Comparison of ENCODE assay signal across 16 cellular contexts in genomic region chr3:149611149-149611548, GRCh38. TPM values are rescaled to one million over a fixed set of nuclear protein-coding genes. Genes with fewer than 3 reads are reported as not detected.
A peak's percentile ranks its signal among the peaks of the same experiment; 100 is the strongest.
DNase-seq lines count a peak whose midpoint lies in the region; ATAC-seq and TF ChIP-seq lines count a peak whose summit lies in the region.
"Had no signal": no experiment of that assay in that cellular context is flagged by ENCODE, and none has a peak within 500 bp of the region (broad histone marks: within the 10 kb centered on the region; RNA-seq: fewer than 3 reads in every experiment).

No MANE protein-coding gene starts in this region.

- no peak overlapping the region for H3K23ac ChIP-seq in IMR-90 (ENCODE audit: low read depth, low read length)

- no peak overlapping the region for H4K91ac ChIP-seq in IMR-90 (ENCODE audit: insufficient read depth, low read depth, low read length)

- H3K9me3 ChIP-seq in IMR-90 (ENCODE audit: control insufficient read depth, insufficient read depth, low read length) (no peaks in the 10 kb centered on the region), Panc1 (ENCODE audit: control insufficient read depth, insufficient read depth, low read depth, low read length) (no peaks in the 10 kb centered on the region), sigmoid colon (no peaks in the 10 kb centered on the region), lower lobe of right lung (no peaks in the 10 kb centered on the region)
- H3K9me3 ChIP-seq: BLaER1, Caco-2 had no signal

- peaks cover 7% of the 10 kb centered on the region for H3K27me3 Mint-ChIP-seq in endothelial cell (ENCODE audit: unreplicated experiment)

- no peak overlapping the region for H3K9ac ChIP-seq in IMR-90 (ENCODE audit: low read depth, low read length)
- H3K9ac ChIP-seq: BLaER1, GM23248 had no signal

- intact Hi-C loops in IMR-90 (cut with micrococcal nuclease), result no loop called here
- intact Hi-C loops in Panc1 (cut with micrococcal nuclease; ENCODE audit: unreplicated experiment), result no loop called here
- intact Hi-C loops in sigmoid colon (cut with DNase I), result no loop called here
- intact Hi-C loops in lower lobe of right lung (cut with DNase I), result no loop called here

- H2BK120ac ChIP-seq in IMR-90 (ENCODE audit: low read depth, low read length), result 0 out of 2 replicates have a peak overlapping the region, but pooled peaks have one; percentile 3

- H3K4me1 ChIP-seq in IMR-90 (ENCODE audit: control insufficient read depth, insufficient read depth, low read length), result peaks cover 19% of the 10 kb centered on the region
- peaks cover 92% of the 10 kb centered on the region for H3K4me1 ChIP-seq in Panc1 (ENCODE audit: control insufficient read depth, insufficient read depth, low read length)
- peaks cover 0 to 90% (median 81%) of the 10 kb centered on the region in 4 donors for H3K4me1 ChIP-seq in sigmoid colon
- H3K4me1 ChIP-seq in lower lobe of right lung, result peaks cover 28% of the 10 kb centered on the region
- H3K4me1 ChIP-seq: BLaER1 had no signal

- no peak overlapping the region; the same call in 1 of the 2 replicates for H3K18ac ChIP-seq in IMR-90 (ENCODE audit: low read depth, low read length)

- H2BK5ac ChIP-seq in IMR-90 (ENCODE audit: low read depth, low read length, poor library complexity, severe bottlenecking), result no peak overlapping the region

- POLR2A ChIA-PET in IMR-90 (lab: Charles Lee; ENCODE audit: unreplicated experiment), result no interaction called here
- POLR2A ChIA-PET in Panc1 (lab: Charles Lee), result interaction anchor here (0.5 to 0.7 kb wide), 2 partner anchors 21 to 239 kb away, joined by 4 to 5 read pairs; no protein-coding TSS in a partner anchor
- POLR2A ChIA-PET in HEK293T (lab: Yijun Ruan, JAX), result no interaction called here

- no peak overlapping the region for H2AK9ac ChIP-seq in IMR-90 (replicated peaks; ENCODE audit: low read depth, low read length, poor library complexity)

- no peak overlapping the region for H4K8ac ChIP-seq in IMR-90 (ENCODE audit: low read depth in 2 of 2, low read length in 2 of 2)

- H2AFZ ChIP-seq in IMR-90 (replicated peaks; ENCODE audit: low read length, poor library complexity), result no peak overlapping the region
- H2AFZ ChIP-seq: GM23248 had no signal

- dilution Hi-C loops in IMR-90 (cut with HindIII; ENCODE audit: low sequenced_read_pairs, unreplicated experiment), result no loop called here

- in situ Hi-C loops in IMR-90 (cut with MboI; ENCODE audit: low sequenced_read_pairs), result no loop called here
- in situ Hi-C loops in Panc1 (cut with HindIII; ENCODE audit: low pct_unique_long_range_greater_than_20kb, low sequenced_read_pairs), result no loop called here

- H3K27ac Mint-ChIP-seq in endothelial cell (ENCODE audit: unreplicated experiment), result peak overlapping the region; percentile 77

- CTCF ChIA-PET in IMR-90 (lab: Yijun Ruan, JAX) (interaction anchor here (0.9 kb wide), 1 partner anchor 8 kb away, joined by 3 read pairs; no protein-coding TSS in a partner anchor), Panc1 (lab: Charles Lee) (interaction anchor here (0.6 to 0.7 kb wide), 2 partner anchors 27 to 80 kb away, joined by 3 read pairs; no protein-coding TSS in a partner anchor), HEK293T (lab: Yijun Ruan, JAX) (interaction anchor here (0.5 kb wide), 1 partner anchor 140 kb away, joined by 3 read pairs; no protein-coding TSS in a partner anchor)

- peak overlapping the region; percentile 24; the same call in 1 of the 2 replicates for H3K14ac ChIP-seq in IMR-90 (replicated peaks; ENCODE audit: low read depth, low read length)

- TF ChIP-seq CTCF in IMR-90 (conservative IDR thresholded peaks at IDR 0.05; ENCODE audit: low read depth, low read length) (no peak), Panc1 (IDR thresholded peaks at IDR 0.05) (no peak), endothelial cell (IDR thresholded peaks at IDR 0.05; ENCODE audit: unreplicated experiment) (no peak), sigmoid colon (IDR thresholded peaks at IDR 0.05) (no peak), lower lobe of right lung (IDR thresholded peaks at IDR 0.05) (no peak)

- H3K9me1 ChIP-seq in IMR-90 (ENCODE audit: insufficient read depth, low read length), result peaks cover 15% of the 10 kb centered on the region

- ATAC-seq in IMR-90 (ENCODE audit: low read depth) (no peak), Panc1 (no peak), lower lobe of right lung (no peak)
- ATAC-seq: HCT116 had no signal

- TF ChIP-seq POLR2A in IMR-90 (IDR thresholded peaks at IDR 0.05; ENCODE audit: low read depth, low read length) (no peak), sigmoid colon (IDR thresholded peaks at IDR 0.05) (no peak)

- H3K4me1 Mint-ChIP-seq in endothelial cell (ENCODE audit: unreplicated experiment), result peaks cover 83% of the 10 kb centered on the region

- no peak overlapping the region for H3K4me3 ChIP-seq in IMR-90 (ENCODE audit: insufficient read depth, low read depth, low read length)
- H3K4me3 ChIP-seq in Panc1 (ENCODE audit: low read depth in 2 of 2, low read length in 2 of 2), result no peak overlapping the region
- no peak overlapping the region for H3K4me3 ChIP-seq in sigmoid colon
- no peak overlapping the region for H3K4me3 ChIP-seq in lower lobe of right lung
- H3K4me3 ChIP-seq: BLaER1, GM23248 had no signal

- H3K4ac ChIP-seq in IMR-90 (ENCODE audit: low read depth, low read length), result peak overlapping the region; percentile 11; the same call in 1 of the 2 replicates

- peaks cover 35% of the 10 kb centered on the region for H3K36me3 Mint-ChIP-seq in endothelial cell (ENCODE audit: low read depth, unreplicated experiment)
- H3K36me3 Mint-ChIP-seq: CD8-positive, alpha-beta memory T cell had no signal

- WGBS in IMR-90 (ENCODE audit: extremely low coverage in 2 of 2, insufficient read length in 1 of 2), 2 experiments, result no CpG with 5 or more reads among the region's 2 CpGs
- WGBS in sigmoid colon, 2 donors, result 95 to 97% methylated on average over 2 of the region's 2 CpGs

- H3K36me3 ChIP-seq in IMR-90 (ENCODE audit: control insufficient read depth, insufficient read depth, low read length) (no peaks in the 10 kb centered on the region; the same call in 1 of the 2 replicates), Panc1 (ENCODE audit: control insufficient read depth, insufficient read depth, low read length) (peaks cover 2% of the 10 kb centered on the region; the same call in 1 of the 2 replicates), sigmoid colon (no peaks in the 10 kb centered on the region), lower lobe of right lung (no peaks in the 10 kb centered on the region)
- H3K36me3 ChIP-seq: BLaER1 had no signal

- TF ChIP-seq RAD21 in IMR-90 (IDR thresholded peaks at IDR 0.05; ENCODE audit: low read length), result no peak

- no peaks in the 10 kb centered on the region for H3K27me3 ChIP-seq in IMR-90 (ENCODE audit: control insufficient read depth, insufficient read depth, low read length)
- no peaks in the 10 kb centered on the region for H3K27me3 ChIP-seq in Panc1 (ENCODE audit: control insufficient read depth, insufficient read depth, low read length)
- no peaks in the 10 kb centered on the region for H3K27me3 ChIP-seq in sigmoid colon
- no peaks in the 10 kb centered on the region for H3K27me3 ChIP-seq in lower lobe of right lung (ENCODE audit: low read depth)
- H3K27me3 ChIP-seq: BLaER1 had no signal

- peaks cover 33% of the 10 kb centered on the region for H4K20me1 ChIP-seq in IMR-90 (ENCODE audit: insufficient read depth, low read length)
- H4K20me1 ChIP-seq: BLaER1 had no signal

- BruUV-seq in IMR-90 (replicated peaks; lab: Mats Ljungman, UMichigan) (no TSS peak), Panc1 (replicated peaks; lab: Mats Ljungman, UMichigan) (no TSS peak)

- H4K5ac ChIP-seq in IMR-90 (ENCODE audit: low read depth, low read length), result no peak overlapping the region

- peak overlapping the region; percentile 25; the same call in 1 of the 3 replicates for H2BK15ac ChIP-seq in IMR-90 (ENCODE audit: low read depth, low read length)

- no peak overlapping the region for H2AK5ac ChIP-seq in IMR-90 (ENCODE audit: low read depth, low read length)

- DNase-seq in IMR-90, result no peak
- no peak for DNase-seq in Panc1 (ENCODE audit: low read depth, low spot score)
- DNase-seq in endothelial cell (ENCODE audit: low spot score), result no peak
- no peak for DNase-seq in sigmoid colon
- no peak for DNase-seq in AG20443 (ENCODE audit: low spot score)
- no peak for DNase-seq in lower lobe of right lung
- no peak for DNase-seq in HEK293T (ENCODE audit: extremely low spot score)
- DNase-seq: AML-193; Caco-2; CD8-positive, alpha-beta memory T cell; DMS53; GF-D8; GM23248 had no signal

- H3K56ac ChIP-seq in IMR-90 (ENCODE audit: extremely low read depth, insufficient read depth, low read length), result no peak overlapping the region

- H3K79me1 ChIP-seq in IMR-90 (ENCODE audit: low read depth in 1 of 2, low read length in 2 of 2), result peaks cover 33 to 82% of the 10 kb centered on the region in 2 experiments

- H3K9me3 Mint-ChIP-seq in endothelial cell (ENCODE audit: unreplicated experiment), result no peaks in the 10 kb centered on the region
- H3K9me3 Mint-ChIP-seq: CD8-positive, alpha-beta memory T cell had no signal

- H3K4me2 ChIP-seq in IMR-90 (ENCODE audit: low read depth, low read length), result no peak overlapping the region
- H3K4me2 ChIP-seq: BLaER1 had no signal

- H3K27ac ChIP-seq in IMR-90 (ENCODE audit: insufficient read depth, low read length) (no peak overlapping the region; the same call in 1 of the 2 replicates), Panc1 (ENCODE audit: low read length) (peak overlapping the region; percentile 100), sigmoid colon (peak overlapping the region in 3 of 4 donors; percentile 21 to 54 (median 23)), lower lobe of right lung (no peak overlapping the region)
- H3K27ac ChIP-seq: BLaER1, GM23248, HL-60 had no signal

- no peak overlapping the region for H2BK20ac ChIP-seq in IMR-90 (ENCODE audit: low read depth, low read length)

- peak overlapping the region; percentile 25 for H3K4me3 Mint-ChIP-seq in endothelial cell (ENCODE audit: unreplicated experiment)
- H3K4me3 Mint-ChIP-seq: CD8-positive, alpha-beta memory T cell had no signal

- no peak for TF ChIP-seq EP300 in sigmoid colon (IDR thresholded peaks at IDR 0.05)

TF ChIP-seq in IMR-90, 13 proteins besides CTCF, POLR2A, EP300 and RAD21 (continues in another document):
- TF ChIP-seq MXI1 (IDR thresholded peaks at IDR 0.05; ENCODE audit: borderline replicate concordance, low read depth, low read length) (no peak), CEBPB (IDR thresholded peaks at IDR 0.05; ENCODE audit: low read depth, low read length) (no peak)

TF ChIP-seq in HEK293T, 16 proteins besides CTCF, POLR2A, EP300 and RAD21 (continues in another document):
- TF ChIP-seq FOXM1 (IDR thresholded peaks at IDR 0.05; ENCODE audit: borderline replicate concordance) (no peak), FOXK2 (IDR thresholded peaks at IDR 0.05) (no peak), BHLHE40 (IDR thresholded peaks at IDR 0.05; ENCODE audit: borderline replicate concordance) (no peak)

RNA-seq across cellular contexts. Expression of gene WWTR1, which starts 46.7 kb away (rescaled TPM):
- total RNA-seq in IMR-90 (2012; rRNA removed) (30.3 and 38.9 TPM in 2 replicates), Panc1 (2021; ENCODE audit: unreplicated experiment) (298 TPM), endothelial cell (ENCODE audit: unreplicated experiment) (137 TPM), sigmoid colon (100 to 1,000 TPM; 243 to 340 (median 317) TPM), lower lobe of right lung (89.5 TPM)
- polyA plus RNA-seq in IMR-90 (2012; rRNA removed) (65.3 and 66.9 TPM in 2 replicates), sigmoid colon (10 to 100 TPM in 2 of 3 donors, 1 to 10 TPM in 1; 7.9 to 19.2 (median 15.2) TPM)
- 31.8 and 59.9 TPM in 2 replicates for polyA plus RNA-seq in IMR-90 (2012; cell fraction: cytosol; rRNA removed)
- polyA plus RNA-seq in IMR-90 (2012; cell fraction: nucleus; rRNA removed; ENCODE audit: low replicate concordance), result 53.5 and 83.5 TPM in 2 replicates
- polyA plus RNA-seq in Panc1 (2012; ENCODE audit: insufficient read length), result 335 TPM

Comparison
In these comparisons a context has a peak if more than half of its experiments do, and no peak if none do; other contexts are left out.
1. H3K27ac ChIP-seq: peak in Panc1 (single experiment) and sigmoid colon (3 of 4); none in IMR-90 (single experiment) and lower lobe of right lung (single experiment).